8 cellular contexts compared by ENCODE assay signal in the genomic region with DNA sequence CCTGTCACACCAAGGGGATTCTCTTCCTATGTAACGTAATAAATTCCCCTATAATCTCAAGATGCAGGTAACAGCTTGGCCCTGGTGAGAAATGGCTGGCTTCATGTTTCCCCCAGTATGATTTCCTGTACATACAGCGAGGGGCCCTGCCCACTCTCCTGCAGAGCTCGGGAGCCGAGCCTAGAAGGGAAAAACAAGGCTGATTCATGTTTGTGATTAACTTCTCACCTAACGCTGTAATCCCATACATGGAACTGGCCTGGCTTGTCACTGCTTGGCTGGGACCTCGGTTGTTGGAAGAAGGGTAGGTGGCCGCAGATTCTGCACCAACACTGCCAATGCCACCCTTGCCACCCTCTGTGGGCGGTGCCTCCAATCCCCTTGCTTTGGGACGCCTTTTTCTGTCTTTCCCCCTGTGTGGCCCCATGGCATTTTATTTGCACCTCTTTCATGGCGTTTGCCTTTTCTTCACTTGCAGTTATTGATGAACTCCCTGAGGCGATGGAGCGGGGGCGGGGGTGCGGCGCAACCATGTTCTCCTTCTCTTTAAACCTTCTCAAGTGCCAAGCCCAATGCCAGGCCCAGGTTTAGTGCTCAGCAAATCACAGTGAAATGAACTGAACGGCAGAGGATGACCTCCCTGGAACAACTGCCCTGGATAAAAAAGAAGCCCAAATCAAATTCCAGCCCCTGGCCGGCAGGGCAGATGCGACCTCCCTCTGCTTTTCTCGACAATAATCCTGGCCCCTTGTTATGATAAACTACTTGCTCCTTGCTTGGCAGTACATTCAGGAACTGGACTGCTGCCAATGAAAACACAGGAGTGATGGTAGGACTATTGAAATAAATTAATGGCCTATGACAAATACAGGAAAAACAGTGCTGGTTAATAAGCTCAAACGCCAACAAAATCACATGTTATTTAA.
DNase-seq lines count a peak whose midpoint lies in the region; ATAC-seq, FAIRE-seq and TF ChIP-seq lines count a peak whose summit lies in the region.
"Had no signal": no experiment of that assay in that cellular context is flagged by ENCODE, and none has a peak within 500 bp of the region (broad histone marks: within the 10 kb centered on the region; RNA-seq: fewer than 3 reads in every experiment).

No MANE protein-coding gene starts in this region.

- DNase-seq in HTR-8/SVneo (ENCODE audit: insufficient read length, low spot score) (peak; percentile 74), NCI-H69 (lab: John Stamatoyannopoulos, UW) (peak; percentile 98), thoracic aorta (ENCODE audit: low spot score) (peak; percentile 80)
- DNase-seq in activated naive CD4-positive, alpha-beta T cell treated with Interleukin-2 at 50 U/mL for 16 hours = no peak
- DNase-seq: cortex of kidney had no signal

- 28 to 29% methylated on average over 20 of the region's 20 CpGs for WGBS in esophagus, 2 donors

- peak overlapping the region in 1 of 2 donors; percentile 24 for H3K4me3 ChIP-seq in esophagus (ENCODE audit: low read depth in 1 of 2, low read length in 2 of 2)
- H3K4me3 ChIP-seq in thoracic aorta = peak overlapping the region; percentile 25

- H3K36me3 ChIP-seq in esophagus (ENCODE audit: control insufficient read depth in 2 of 2, insufficient read depth in 2 of 2, low read length in 1 of 2) (no peaks in the 10 kb centered on the region), thoracic aorta (no peaks in the 10 kb centered on the region)

- TF ChIP-seq CTCF in thoracic aorta (IDR thresholded peaks at IDR 0.05) = no peak

- H3K27me3 ChIP-seq in esophagus (ENCODE audit: control insufficient read depth in 1 of 2, insufficient read depth in 2 of 2, low read length in 2 of 2) (no peaks in the 10 kb centered on the region), thoracic aorta (replicated peaks; ENCODE audit: insufficient read depth) (no peaks in the 10 kb centered on the region)

- no peak for FAIRE-seq in HTR-8/SVneo (lab: Jason Lieb, UNC)

- H3K4me1 ChIP-seq in esophagus (ENCODE audit: control insufficient read depth in 2 of 2, insufficient read depth in 2 of 2, low read length in 1 of 2) (peaks cover 7 to 22% of the 10 kb centered on the region in 2 donors), thoracic aorta (ENCODE audit: control insufficient read depth in 1 of 2, low read depth in 2 of 2) (peaks cover 7 to 35% of the 10 kb centered on the region in 2 donors)

- ATAC-seq in thoracic aorta (ENCODE audit: insufficient number of reproducible peaks, low FRiP score, low read depth) (peak; percentile 54), GM21381 (IDR thresholded peaks at IDR 0.05; ENCODE audit: unreplicated experiment) (no peak), HG02885 (IDR thresholded peaks at IDR 0.05; ENCODE audit: poor library complexity, unreplicated experiment) (no peak)

- H3K27ac ChIP-seq in esophagus (ENCODE audit: low read depth in 2 of 2, low read length in 1 of 2) (peak overlapping the region; percentile 88 to 91), thoracic aorta (peak overlapping the region; percentile 57 to 79)

- H3K9me3 ChIP-seq in esophagus (ENCODE audit: control insufficient read depth in 2 of 2, insufficient read depth in 1 of 2, low read depth in 1 of 2, low read length in 1 of 2) = no peaks in the 10 kb centered on the region
- H3K9me3 ChIP-seq in thoracic aorta = no peaks in the 10 kb centered on the region
